11 cellular contexts compared by ENCODE assay signal in the genomic region with DNA sequence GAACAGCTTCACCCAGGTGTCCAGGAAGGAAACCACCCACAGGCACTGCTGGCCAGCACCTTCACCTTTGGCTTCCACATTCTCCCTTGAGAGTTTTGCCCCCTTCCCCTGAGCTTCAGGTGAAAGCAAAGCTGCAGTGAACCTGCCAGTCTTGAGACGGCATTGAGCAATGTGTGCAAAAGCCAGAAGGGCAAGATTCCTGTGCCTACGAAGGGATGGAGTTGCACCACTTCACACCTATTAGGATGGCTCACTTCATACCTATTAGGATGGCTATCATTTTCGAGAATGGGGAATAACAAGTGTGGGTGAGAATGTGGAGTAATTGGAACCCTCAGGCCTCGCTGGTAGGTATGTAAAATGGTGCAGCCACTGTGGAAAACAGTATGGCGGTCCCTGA. TPM values are rescaled to one million over a fixed set of nuclear protein-coding genes. Genes with fewer than 3 reads are reported as not detected.
"Had no signal": no experiment of that assay in that cellular context is flagged by ENCODE, and none has a peak within 500 bp of the region (broad histone marks: within the 10 kb centered on the region; RNA-seq: fewer than 3 reads in every experiment).

No MANE protein-coding gene starts in this region.

- H3K27ac ChIP-seq: GM23248, HL-60 had no signal

- H3K9me3 ChIP-seq: HAP-1 had no signal

- ATAC-seq: HCT116, HepG2 had no signal

- DNase-seq: GM23248, GOT3, H7, HFFc6 had no signal

- H3K9ac ChIP-seq: GM23248 had no signal

- H2AFZ ChIP-seq: GM23248 had no signal

- H3K36me3 ChIP-seq: HAP-1 had no signal

- H3K4me3 ChIP-seq: GM23248, HAP-1 had no signal

RNA-seq across cellular contexts. Expression of gene HABP2, which starts 7.2 kb away (rescaled TPM):
- total RNA-seq: GM23248, H4, H7, HFFc6, HT1080 had no signal
- polyA plus RNA-seq: GM23248, IgD-negative memory B cell had no signal
